20 cellular contexts compared by ENCODE assay signal in the genomic region with DNA sequence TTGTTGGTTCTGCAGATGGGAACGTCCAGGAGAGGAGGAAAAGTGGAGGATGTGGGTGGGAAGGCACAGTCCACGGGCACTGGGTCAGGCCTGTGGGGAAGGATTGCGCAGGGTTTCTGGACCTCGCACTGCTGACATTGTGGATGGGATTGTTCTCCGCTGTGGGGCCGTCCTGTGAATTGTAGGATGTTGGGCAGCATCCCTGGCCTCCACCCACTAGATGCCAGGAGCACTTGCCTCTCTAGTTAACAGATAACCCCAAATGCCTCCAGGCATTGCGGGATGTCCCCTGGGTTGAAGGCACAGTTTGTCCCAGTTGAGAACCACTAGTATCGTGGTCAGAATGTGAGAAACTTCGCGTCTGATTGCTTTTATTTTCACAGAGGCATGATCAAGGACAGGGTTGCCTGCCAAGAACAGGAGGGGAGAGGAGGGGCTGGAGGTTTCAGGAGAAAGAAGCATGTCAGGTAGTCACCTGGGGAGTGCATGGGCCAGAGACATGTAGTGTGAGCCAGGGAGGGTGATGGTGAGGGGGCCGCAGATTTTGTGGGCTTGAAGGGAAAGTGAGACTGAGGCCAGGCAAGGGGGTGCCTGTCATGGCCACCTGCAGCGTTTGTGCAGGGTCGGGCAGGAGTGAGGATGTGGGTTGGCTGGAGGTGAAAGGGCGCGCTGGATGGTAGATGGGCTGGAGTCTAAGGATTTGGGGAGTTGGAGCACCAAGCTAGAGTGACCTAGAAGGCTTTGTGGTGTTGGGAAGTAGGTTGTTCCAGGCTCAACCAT. TPM values are rescaled to one million over a fixed set of nuclear protein-coding genes. Genes with fewer than 3 reads are reported as not detected.
A peak's percentile ranks its signal among the peaks of the same experiment; 100 is the strongest.
DNase-seq lines count a peak whose midpoint lies in the region; ATAC-seq and TF ChIP-seq lines count a peak whose summit lies in the region.
"Had no signal": no experiment of that assay in that cellular context is flagged by ENCODE, and none has a peak within 500 bp of the region (broad histone marks: within the 10 kb centered on the region; RNA-seq: fewer than 3 reads in every experiment).

No MANE protein-coding gene starts in this region.

- H3K27ac Mint-ChIP-seq in CD4-positive, CD25-positive, alpha-beta regulatory T cell: peak overlapping the region; percentile 27 to 82 (median 59)
- peak overlapping the region; percentile 6 for H3K27ac Mint-ChIP-seq in activated naive CD8-positive, alpha-beta T cell treated with anti-CD3 and anti-CD28 coated beads, Interleukin-2, amount 50 U/mL, for 24 hours
- H3K27ac Mint-ChIP-seq in nephron: peak overlapping the region; percentile 80 to 99 (median 81)

- H3K9me3 Mint-ChIP-seq in CD4-positive, CD25-positive, alpha-beta regulatory T cell: no peaks in the 10 kb centered on the region
- H3K9me3 Mint-ChIP-seq in activated naive CD8-positive, alpha-beta T cell treated with anti-CD3 and anti-CD28 coated beads, Interleukin-2, amount 50 U/mL, for 24 hours: no peaks in the 10 kb centered on the region
- no peaks in the 10 kb centered on the region for H3K9me3 Mint-ChIP-seq in nephron

- TF ChIP-seq CTCF in DND-41 (IDR thresholded peaks at IDR 0.05; ENCODE audit: borderline replicate concordance, extremely low read depth, low read length, poor library complexity, severe bottlenecking) (no peak), nephron (IDR thresholded peaks at IDR 0.05; ENCODE audit: unreplicated experiment in 3 of 3) (no peak), esophagus squamous epithelium (IDR thresholded peaks at IDR 0.05) (no peak)

- H3K4me3 ChIP-seq in CD4-positive, CD25-positive, alpha-beta regulatory T cell (ENCODE audit: low read depth, low read length): no peak overlapping the region
- H3K4me3 ChIP-seq in DND-41 (ENCODE audit: low read depth in 1 of 2, low read length in 2 of 2) (no peak overlapping the region), esophagus squamous epithelium (no peak overlapping the region)
- H3K4me3 ChIP-seq: gastroesophageal sphincter, K562, tibial nerve had no signal

- no peak for TF ChIP-seq POLR2A in esophagus squamous epithelium (IDR thresholded peaks at IDR 0.05)

- H3K4me3 Mint-ChIP-seq in CD4-positive, CD25-positive, alpha-beta regulatory T cell: peak overlapping the region; percentile 26 to 95 (median 76)
- H3K4me3 Mint-ChIP-seq in activated naive CD8-positive, alpha-beta T cell treated with anti-CD3 and anti-CD28 coated beads, Interleukin-2, amount 50 U/mL, for 24 hours: no peak overlapping the region
- peak overlapping the region; percentile 59 to 92 (median 73) for H3K4me3 Mint-ChIP-seq in nephron

- H3K27me3 Mint-ChIP-seq in CD4-positive, CD25-positive, alpha-beta regulatory T cell: peaks cover 5% of the 10 kb centered on the region
- H3K27me3 Mint-ChIP-seq in activated naive CD8-positive, alpha-beta T cell treated with anti-CD3 and anti-CD28 coated beads, Interleukin-2, amount 50 U/mL, for 24 hours: no peaks in the 10 kb centered on the region
- H3K27me3 Mint-ChIP-seq in nephron (ENCODE audit: low read depth): peaks cover 4% of the 10 kb centered on the region

- no peak for ATAC-seq in CD4-positive, CD25-positive, alpha-beta regulatory T cell (ENCODE audit: low read depth in 2 of 2)
- ATAC-seq in DND-41 (ENCODE audit: insufficient read depth, low read depth): no peak
- no peak for ATAC-seq in activated naive CD8-positive, alpha-beta T cell treated with anti-CD3 and anti-CD28 coated beads, Interleukin-2, amount 50 U/mL, for 24 hours
- ATAC-seq in HG03439 (IDR thresholded peaks at IDR 0.05; ENCODE audit: unreplicated experiment): no peak
- ATAC-seq in GM21528 (IDR thresholded peaks at IDR 0.05; ENCODE audit: low FRiP score, unreplicated experiment): no peak
- ATAC-seq: gastroesophageal sphincter, K562 had no signal

- no peaks in the 10 kb centered on the region for H3K9me3 ChIP-seq in CD4-positive, CD25-positive, alpha-beta regulatory T cell (ENCODE audit: control insufficient read depth in 2 of 2, low read length in 2 of 2)
- no peaks in the 10 kb centered on the region for H3K9me3 ChIP-seq in DND-41 (ENCODE audit: insufficient read depth, low read length, severe bottlenecking)
- H3K9me3 ChIP-seq in esophagus squamous epithelium: no peaks in the 10 kb centered on the region
- H3K9me3 ChIP-seq: gastroesophageal sphincter, tibial nerve had no signal

- peaks cover 0 to 46% (median 23%) of the 10 kb centered on the region in 4 donors for H3K4me1 Mint-ChIP-seq in CD4-positive, CD25-positive, alpha-beta regulatory T cell
- H3K4me1 Mint-ChIP-seq in activated naive CD8-positive, alpha-beta T cell treated with anti-CD3 and anti-CD28 coated beads, Interleukin-2, amount 50 U/mL, for 24 hours: peaks cover 33% of the 10 kb centered on the region
- H3K4me1 Mint-ChIP-seq in nephron: peaks cover 38% of the 10 kb centered on the region

- H3K36me3 Mint-ChIP-seq in CD4-positive, CD25-positive, alpha-beta regulatory T cell: peaks cover 5% of the 10 kb centered on the region
- H3K36me3 Mint-ChIP-seq in activated naive CD8-positive, alpha-beta T cell treated with anti-CD3 and anti-CD28 coated beads, Interleukin-2, amount 50 U/mL, for 24 hours (ENCODE audit: low read depth): no peaks in the 10 kb centered on the region
- H3K36me3 Mint-ChIP-seq in nephron (ENCODE audit: low read depth): peaks cover 5% of the 10 kb centered on the region

- no peak overlapping the region for H3K9ac ChIP-seq in DND-41 (ENCODE audit: low read depth, low read length)

- WGBS in esophagus squamous epithelium, 2 donors: 67% methylated on average over 14 of the region's 15 CpGs

- no peaks in the 10 kb centered on the region for H3K27me3 ChIP-seq in CD4-positive, CD25-positive, alpha-beta regulatory T cell (ENCODE audit: control insufficient read depth, insufficient read depth, low read length)
- H3K27me3 ChIP-seq in DND-41 (ENCODE audit: insufficient read depth, low read length, poor library complexity) (no peaks in the 10 kb centered on the region), esophagus squamous epithelium (no peaks in the 10 kb centered on the region)
- H3K27me3 ChIP-seq: gastroesophageal sphincter, tibial nerve had no signal

- H3K4me1 ChIP-seq in CD4-positive, CD25-positive, alpha-beta regulatory T cell (ENCODE audit: control insufficient read depth, insufficient read depth, low read length, poor library complexity, severe bottlenecking): peaks cover 32% of the 10 kb centered on the region
- peaks cover 56% of the 10 kb centered on the region for H3K4me1 ChIP-seq in DND-41 (ENCODE audit: insufficient read depth, low read length)
- peaks cover 27 to 43% (median 28%) of the 10 kb centered on the region in 3 donors for H3K4me1 ChIP-seq in esophagus squamous epithelium

- H2AFZ ChIP-seq in DND-41 (ENCODE audit: low read depth, low read length): no peak overlapping the region

- H4K20me1 ChIP-seq in DND-41 (ENCODE audit: insufficient read depth, low read length): peaks cover 19% of the 10 kb centered on the region

- DNase-seq in CD4-positive, CD25-positive, alpha-beta regulatory T cell: no peak
- DNase-seq in DND-41: no peak
- no peak for DNase-seq in activated naive CD8-positive, alpha-beta T cell treated with anti-CD3 and anti-CD28 coated beads, Interleukin-2, amount 50 U/mL, for 24 hours
- no peak for DNase-seq in esophagus squamous epithelium (lab: John Stamatoyannopoulos, UW)
- DNase-seq in GDM1 (lab: John Stamatoyannopoulos, UW): no peak
- DNase-seq: COR-L47; NCI-H1092; NCI-H82; nucleus accumbens; stimulated activated CD4-positive, alpha-beta T cell treated with anti-CD3 and anti-CD28 coated beads, Interleukin-4, amount 100 ng/mL, for 4 hours had no signal

- no peak overlapping the region for H3K27ac ChIP-seq in CD4-positive, CD25-positive, alpha-beta regulatory T cell (ENCODE audit: insufficient read depth, low read length, poor library complexity, severe bottlenecking)
- H3K27ac ChIP-seq in DND-41 (ENCODE audit: low read length): no peak overlapping the region
- no peak overlapping the region for H3K27ac ChIP-seq in esophagus squamous epithelium
- H3K27ac ChIP-seq: tibial nerve had no signal

- intact Hi-C loops in esophagus squamous epithelium (cut with DNase I): no loop called here

- no peaks in the 10 kb centered on the region for H3K36me3 ChIP-seq in CD4-positive, CD25-positive, alpha-beta regulatory T cell (ENCODE audit: control insufficient read depth, insufficient read depth, low read length)
- H3K36me3 ChIP-seq in DND-41 (ENCODE audit: insufficient read depth, low read length): peaks cover 23% of the 10 kb centered on the region
- H3K36me3 ChIP-seq in esophagus squamous epithelium: peaks cover 0 to 37% (median 21%) of the 10 kb centered on the region in 3 donors

- H3K4me2 ChIP-seq in DND-41 (ENCODE audit: insufficient read depth, low read length): peak overlapping the region; percentile 16; the same call in 1 of the 2 replicates

- H3K79me2 ChIP-seq in DND-41 (ENCODE audit: insufficient read depth, low read length): peaks cover 38% of the 10 kb centered on the region

RNA-seq across cellular contexts. Expression of gene ZNF628, which starts 3.2 kb away (rescaled TPM):
- 23.9 TPM for total RNA-seq in CD4-positive, CD25-positive, alpha-beta regulatory T cell
- under 1 TPM; 0.05 to 0.22 (median 0.09) TPM for polyA plus RNA-seq in CD4-positive, CD25-positive, alpha-beta regulatory T cell
- 10 to 100 TPM in 1 of 4 donors, 1 to 10 TPM in 3; 4.4 to 22.0 (median 6.8) TPM for total RNA-seq in esophagus squamous epithelium

RNA-seq across cellular contexts. Expression of gene NAT14, which starts 5.3 kb away (rescaled TPM):
- total RNA-seq in CD4-positive, CD25-positive, alpha-beta regulatory T cell: 9.2 TPM
- polyA plus RNA-seq in CD4-positive, CD25-positive, alpha-beta regulatory T cell: 1 to 10 TPM; 3.3 to 5.1 (median 4.1) TPM
- 1 to 10 TPM; 1.3 to 4.3 (median 2.9) TPM for total RNA-seq in esophagus squamous epithelium

RNA-seq across cellular contexts. Expression of gene SSC5D, which starts 8.6 kb away (rescaled TPM):
- total RNA-seq in CD4-positive, CD25-positive, alpha-beta regulatory T cell: 0.27 TPM
- not detected for polyA plus RNA-seq in CD4-positive, CD25-positive, alpha-beta regulatory T cell
- total RNA-seq in esophagus squamous epithelium: 1 to 10 TPM in 1 of 4 donors, under 1 TPM in 3; 0.40 to 5.0 (median 0.68) TPM
- total RNA-seq: lung microvascular endothelial cell had no signal

RNA-seq across cellular contexts. Expression of gene C19orf85, which starts 15.1 kb away (rescaled TPM):
- not detected for total RNA-seq in CD4-positive, CD25-positive, alpha-beta regulatory T cell
- not detected for polyA plus RNA-seq in CD4-positive, CD25-positive, alpha-beta regulatory T cell
- not detected for total RNA-seq in esophagus squamous epithelium
- total RNA-seq: cerebellum, endothelial cell of umbilical vein, gastroesophageal sphincter, K562, lung microvascular endothelial cell, skeletal muscle tissue, tibial nerve had no signal
- polyA plus RNA-seq: endothelial cell of umbilical vein, K562 had no signal

RNA-seq across cellular contexts. Expression of gene ISOC2, which starts 18.2 kb away (rescaled TPM):
- 6.3 TPM for total RNA-seq in CD4-positive, CD25-positive, alpha-beta regulatory T cell
- polyA plus RNA-seq in CD4-positive, CD25-positive, alpha-beta regulatory T cell: 10 to 100 TPM; 24.7 to 34.1 (median 28.1) TPM
- 10 to 100 TPM; 60.5 to 98.1 (median 78.7) TPM for total RNA-seq in esophagus squamous epithelium

Comparison
In these comparisons a context has a peak if more than half of its experiments do, and no peak if none do; other contexts are left out.
1. H3K27ac Mint-ChIP-seq: peak in every context shown above with its lines; median percentile 81 in nephron; 59 in CD4-positive, CD25-positive, alpha-beta regulatory T cell; 6 in activated naive CD8-positive, alpha-beta T cell treated with anti-CD3 and anti-CD28 coated beads, Interleukin-2, amount 50 U/mL, for 24 hours.